In the genomic region with DNA sequence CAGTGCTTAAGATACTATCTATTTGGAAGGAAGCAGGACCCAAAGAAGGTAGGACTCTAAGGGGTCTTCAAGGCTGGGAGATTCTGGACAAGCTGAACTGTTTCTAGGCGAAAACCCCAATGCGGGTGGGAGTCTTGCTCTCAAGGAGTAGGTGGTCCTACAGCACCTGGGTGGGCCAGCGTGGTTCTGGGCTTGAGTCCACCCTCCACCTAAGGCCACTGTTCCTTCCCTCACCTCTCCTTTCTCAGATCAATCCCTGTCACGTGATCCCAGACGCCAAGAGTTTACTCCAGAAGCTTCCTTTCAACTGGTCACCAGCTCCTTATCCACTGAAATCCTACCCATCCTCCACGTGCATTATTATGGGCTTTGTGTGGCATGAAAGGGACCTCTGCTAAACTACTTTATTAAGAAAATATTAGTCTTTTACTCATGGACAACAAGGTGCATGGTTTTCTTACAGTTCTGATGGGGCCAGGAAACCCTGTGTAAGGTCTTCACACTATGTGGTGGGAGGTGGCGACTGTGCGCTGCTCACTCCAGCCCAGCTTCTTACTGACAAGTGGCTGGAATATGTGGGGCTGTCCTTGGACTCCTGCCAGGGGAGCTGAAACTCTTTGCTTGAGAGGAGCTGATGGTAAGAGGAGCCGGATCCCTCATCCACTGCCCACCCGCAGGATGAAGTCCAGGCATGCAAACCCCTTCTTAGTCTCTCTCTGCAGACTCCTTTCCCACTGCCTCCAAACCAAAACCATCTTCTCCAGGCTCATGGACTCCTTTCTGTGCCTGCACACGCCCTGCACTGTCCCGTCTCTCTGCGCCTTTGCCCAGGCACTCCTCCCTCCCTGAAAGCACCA, we compare ENCODE assay signal across 8 cellular contexts. TPM values are rescaled to one million over a fixed set of nuclear protein-coding genes. Genes with fewer than 3 reads are reported as not detected.
DNase-seq lines count a peak whose midpoint lies in the region; ATAC-seq, FAIRE-seq and TF ChIP-seq lines count a peak whose summit lies in the region.

No MANE protein-coding gene starts in this region.

- H3K27me3 Mint-ChIP-seq in activated T-cell treated with anti-CD3 and anti-CD28 coated beads, Interleukin-2, amount 50 U/mL, for 24 hours, result no peaks in the 10 kb centered on the region

- H3K9me3 ChIP-seq in H1 (ENCODE audit: insufficient read depth in 2 of 2, low read depth in 1 of 2, low read length in 1 of 2), result no peaks in the 10 kb centered on the region
- no peaks in the 10 kb centered on the region for H3K9me3 ChIP-seq in upper lobe of left lung

- H3K23ac ChIP-seq in H1 (ENCODE audit: insufficient read length), result no peak overlapping the region

- WGBS in H1 (ENCODE audit: extremely low coverage in 1 of 2, insufficient coverage in 1 of 2, insufficient read length in 1 of 2, insufficient replicate concordance in 2 of 2, low coverage in 1 of 2, low lambda C conversion rate in 2 of 2, missing lambda C conversion rate in 1 of 2), 2 experiments, result 89% methylated on average over 11 of the region's 13 CpGs; no CpG with 5 or more reads in 1 of the 2 experiments
- 37 to 45% methylated on average over 13 of the region's 13 CpGs for WGBS in upper lobe of left lung, 2 donors

- 0 out of 2 replicates have a peak, but pooled peaks cover 4% of the 10 kb centered on the region for H3K23me2 ChIP-seq in H1 (ENCODE audit: low read depth, low read length)

- peaks cover 57% of the 10 kb centered on the region for H3K36me3 Mint-ChIP-seq in activated T-cell treated with anti-CD3 and anti-CD28 coated beads, Interleukin-2, amount 50 U/mL, for 24 hours (ENCODE audit: low read depth)

- H3K36me3 ChIP-seq in H1 (ENCODE audit: control insufficient read depth in 2 of 4, insufficient read depth in 4 of 4, low read length in 3 of 4) (peaks cover 5 to 18% (median 14%) of the 10 kb centered on the region in 4 experiments; a peak in 5 of 8 replicates), upper lobe of left lung (peaks cover 30 to 34% (median 31%) of the 10 kb centered on the region in 4 donors)

- no peak overlapping the region for H3K14ac ChIP-seq in H1 (ENCODE audit: insufficient read length)

- peak overlapping the region; percentile 13 to 84; a peak in 2 of 4 replicates for H3K4me2 ChIP-seq in H1 (ENCODE audit: insufficient read depth in 1 of 2, low read depth in 2 of 2, low read length in 2 of 2)

- H3K4me1 ChIP-seq in H1 (replicated peaks in 1 of 4; ENCODE audit: control insufficient read depth in 3 of 4, insufficient read depth in 4 of 4, low read length in 3 of 4) (no peaks in the 10 kb centered on the region; a peak in 2 of 7 replicates), upper lobe of left lung (peaks cover 17 to 30% (median 22%) of the 10 kb centered on the region in 4 donors)

- no peak overlapping the region for H3K27ac ChIP-seq in H1 (ENCODE audit: low read depth, low read length)
- peak overlapping the region; percentile 57 to 97 (median 89) for H3K27ac ChIP-seq in upper lobe of left lung

- no peak overlapping the region for H3K56ac ChIP-seq in H1 (replicated peaks; ENCODE audit: insufficient read length, low read depth, low read length)

- no peak overlapping the region for H2BK120ac ChIP-seq in H1 (replicated peaks; ENCODE audit: low read depth, low read length)

- H3K4me3 ChIP-seq in H1 (ENCODE audit: extremely low read depth in 1 of 4, insufficient read depth in 2 of 4, low read depth in 3 of 4, low read length in 4 of 4), result peak overlapping the region in 2 of 4 experiments; percentile 39 to 82; a peak in 2 of 8 replicates
- peak overlapping the region; percentile 64 to 92 (median 77) for H3K4me3 ChIP-seq in upper lobe of left lung

- no peak for FAIRE-seq in H1 (lab: Jason Lieb, UNC)

- peaks cover 0 to 3% (median under 1%) of the 10 kb centered on the region in 4 experiments; a peak in 2 of 7 replicates for H3K27me3 ChIP-seq in H1 (replicated peaks in 1 of 4; ENCODE audit: control insufficient read depth in 3 of 4, extremely low read depth in 1 of 4, insufficient read depth in 3 of 4, low read length in 3 of 4)
- no peaks in the 10 kb centered on the region for H3K27me3 ChIP-seq in upper lobe of left lung

- TF ChIP-seq EP300 in H1 (IDR thresholded peaks at IDR 0.05; ENCODE audit: borderline replicate concordance in 1 of 2, low read depth in 2 of 2, low read length in 2 of 2) (no peak), upper lobe of left lung (IDR thresholded peaks at IDR 0.05) (no peak)

- no peak overlapping the region for H3K4ac ChIP-seq in H1 (replicated peaks; ENCODE audit: insufficient read length, low read depth, low read length)

- peak in 1 of 2 donors; percentile 42 for ATAC-seq in upper lobe of left lung (ENCODE audit: low FRiP score in 2 of 2)

- H3K9me3 Mint-ChIP-seq in activated T-cell treated with anti-CD3 and anti-CD28 coated beads, Interleukin-2, amount 50 U/mL, for 24 hours, result no peaks in the 10 kb centered on the region

- peaks cover 3 to 6% of the 10 kb centered on the region in 2 experiments for H4K20me1 ChIP-seq in H1 (replicated peaks in 1 of 2; ENCODE audit: control insufficient read depth in 1 of 2, insufficient read depth in 2 of 2, low read length in 2 of 2)

- H2BK15ac ChIP-seq in H1 (ENCODE audit: low read length), result no peak overlapping the region

- CTCF ChIA-PET in H1 (lab: Charles Lee; ENCODE audit: partially characterized antibody), result interaction anchor here (0.5 to 2.3 kb wide), 17 partner anchors 9 to 417 kb away, joined by 3 to 12 read pairs (median 3); no protein-coding TSS in a partner anchor

- H4K8ac ChIP-seq in H1 (ENCODE audit: extremely low read depth, insufficient read depth, low read length), result no peak overlapping the region

- TF ChIP-seq POLR2A in H1 (IDR thresholded peaks at IDR 0.05; ENCODE audit: control extremely low read depth in 1 of 2, low read depth in 2 of 2, low read length in 2 of 2) (no peak), upper lobe of left lung (IDR thresholded peaks at IDR 0.05) (no peak)

- TF ChIP-seq CTCF in H1 (IDR thresholded peaks at IDR 0.05; ENCODE audit: control extremely low read depth in 1 of 3, insufficient read depth in 1 of 3, low read depth in 1 of 3, low read length in 3 of 3) (no peak), upper lobe of left lung (IDR thresholded peaks at IDR 0.05) (no peak)

- H3K4me3 Mint-ChIP-seq in activated T-cell treated with anti-CD3 and anti-CD28 coated beads, Interleukin-2, amount 50 U/mL, for 24 hours, result peak overlapping the region; percentile 94

- H3K79me2 ChIP-seq in H1 (ENCODE audit: control insufficient read depth in 1 of 2, insufficient read depth in 2 of 2, low read length in 2 of 2), result peaks cover 0 to 12% of the 10 kb centered on the region in 2 experiments; a peak in 2 of 4 replicates

- H4K5ac ChIP-seq in H1 (ENCODE audit: insufficient read length, low read depth, low read length), result no peak overlapping the region

- POLR2A ChIA-PET in H1 (lab: Charles Lee; ENCODE audit: partially characterized antibody), result interaction anchor here (0.6 to 1.9 kb wide), 5 partner anchors 9 to 266 kb away, joined by 3 to 5 read pairs (median 3); no protein-coding TSS in a partner anchor

- no peak overlapping the region for H2AFZ ChIP-seq in H1 (ENCODE audit: low read length)

- no peak for TF ChIP-seq RAD21 in H1 (IDR thresholded peaks at IDR 0.05 in 1 of 2, conservative IDR thresholded peaks at IDR 0.05 in 1 of 2; ENCODE audit: low read depth in 2 of 2, low read length in 2 of 2)

- H2AK5ac ChIP-seq in H1 (ENCODE audit: low read depth, low read length), result no peak overlapping the region

- no peak overlapping the region for H3K9ac ChIP-seq in H1 (replicated peaks in 1 of 4; ENCODE audit: extremely low read depth in 1 of 4, low read depth in 3 of 4, low read length in 3 of 4)

- peaks cover 39% of the 10 kb centered on the region for H3K4me1 Mint-ChIP-seq in activated T-cell treated with anti-CD3 and anti-CD28 coated beads, Interleukin-2, amount 50 U/mL, for 24 hours (ENCODE audit: low read depth)

- H4K91ac ChIP-seq in H1 (replicated peaks; ENCODE audit: insufficient read length, low read length), result no peak overlapping the region

- no peak overlapping the region for H3K18ac ChIP-seq in H1 (ENCODE audit: extremely low read depth, low read length)

- H2BK20ac ChIP-seq in H1 (ENCODE audit: low read length), result no peak overlapping the region

- no peak overlapping the region for H2BK12ac ChIP-seq in H1 (ENCODE audit: low read depth, low read length)

- peak overlapping the region; percentile 96 for H3K27ac Mint-ChIP-seq in activated T-cell treated with anti-CD3 and anti-CD28 coated beads, Interleukin-2, amount 50 U/mL, for 24 hours

- H2BK5ac ChIP-seq in H1 (ENCODE audit: low read depth, low read length), result no peak overlapping the region

- no peaks in the 10 kb centered on the region; the same call in 1 of the 2 replicates for H3K79me1 ChIP-seq in H1 (ENCODE audit: low read depth, low read length)

- DNase-seq in activated T-cell treated with anti-CD3 and anti-CD28 coated beads, Interleukin-2, amount 50 U/mL, for 24 hours, result no peak
- DNase-seq in activated T-cell treated with anti-CD3 and anti-CD28 coated beads for 4 hours (no peak), RPMI7951 (ENCODE audit: low read depth) (peak; percentile 78), H1 (ENCODE audit: low read depth in 1 of 2, low spot score in 2 of 2) (no peak), mucosa of gallbladder (ENCODE audit: low spot score) (peak; percentile 58), upper lobe of left lung (peak in 1 of 2 donors; percentile 59), activated gamma-delta T cell treated with Interleukin-2 at 50 U/mL for 16 hours (no peak)
- DNase-seq in effector CD4-positive, alpha-beta T cell, result no peak

RNA-seq across cellular contexts. Expression of gene ZNF746, which starts 1.6 kb away (rescaled TPM):
- total RNA-seq in RPMI7951 (2014; rRNA removed; shearing (Covaris generic)), result 7.0 and 8.7 TPM in 2 replicates
- total RNA-seq in H1 (2021; fragmentation: NEBNext Ultra II Directional; extraction: Animal tissue kit (Norgen Biotek cat#: 25700)), result 15.4 and 15.6 TPM in 2 replicates
- 7.5 and 9.1 TPM in 2 replicates for polyA plus RNA-seq in H1 (2011; rRNA removed)
- polyA plus RNA-seq in H1 (2011; cell fraction: cytosol; rRNA removed), result 6.8 TPM
- polyA plus RNA-seq in H1 (2011; cell fraction: nucleus; rRNA removed), result 14.0 TPM
- polyA plus RNA-seq in H1 (2012, experiment 1 of 2), result 8.4 to 12.7 TPM (median 10.6 TPM) in 4 replicates
- 9.8 TPM for polyA plus RNA-seq in H1 (2012, experiment 2 of 2)
- 8.0 TPM for polyA plus RNA-seq in H1 (2013, experiment 1 of 2)
- 7.6 TPM for polyA plus RNA-seq in H1 (2013, experiment 2 of 2)
- 7.2 and 11.5 TPM in 2 replicates for polyA minus RNA-seq in H1 (2011; rRNA and poly(A)+ RNA removed)
- polyA minus RNA-seq in H1 (2011; cell fraction: cytosol; rRNA and poly(A)+ RNA removed), result 11.9 TPM
- 14.7 TPM for polyA minus RNA-seq in H1 (2011; cell fraction: nucleus; rRNA and poly(A)+ RNA removed)
- 20.0 TPM for total RNA-seq in mucosa of gallbladder
- 10 to 100 TPM; 19.4 to 54.5 (median 25.2) TPM for total RNA-seq in upper lobe of left lung

RNA-seq across cellular contexts. Expression of gene ZNF777, which starts 35.2 kb away (rescaled TPM):
- 4.4 and 5.8 TPM in 2 replicates for total RNA-seq in RPMI7951 (2014; rRNA removed; shearing (Covaris generic))
- 10.1 and 11.2 TPM in 2 replicates for total RNA-seq in H1 (2021; fragmentation: NEBNext Ultra II Directional; extraction: Animal tissue kit (Norgen Biotek cat#: 25700))
- polyA plus RNA-seq in H1 (2011; rRNA removed), result 8.0 and 9.4 TPM in 2 replicates
- 7.3 TPM for polyA plus RNA-seq in H1 (2011; cell fraction: cytosol; rRNA removed)
- polyA plus RNA-seq in H1 (2011; cell fraction: nucleus; rRNA removed), result 6.9 TPM
- 5.7 to 11.4 TPM (median 9.2 TPM) in 4 replicates for polyA plus RNA-seq in H1 (2012, experiment 1 of 2)
- 6.2 TPM for polyA plus RNA-seq in H1 (2012, experiment 2 of 2)
- 6.5 TPM for polyA plus RNA-seq in H1 (2013, experiment 1 of 2)
- 6.1 TPM for polyA plus RNA-seq in H1 (2013, experiment 2 of 2)
- polyA minus RNA-seq in H1 (2011; rRNA and poly(A)+ RNA removed), result 4.1 and 4.3 TPM in 2 replicates
- 9.1 TPM for polyA minus RNA-seq in H1 (2011; cell fraction: cytosol; rRNA and poly(A)+ RNA removed)
- polyA minus RNA-seq in H1 (2011; cell fraction: nucleus; rRNA and poly(A)+ RNA removed), result 4.5 TPM
- total RNA-seq in mucosa of gallbladder, result 13.7 TPM
- 10 to 100 TPM in 4 of 6 donors, 1 to 10 TPM in 2; 9.3 to 16.0 (median 10.8) TPM for total RNA-seq in upper lobe of left lung

Comparison
In these comparisons a context has a peak if more than half of its experiments do, and no peak if none do; other contexts are left out.
1. DNase-seq: peak in RPMI7951 (single experiment) and mucosa of gallbladder (single experiment); none in activated T-cell treated with anti-CD3 and anti-CD28 coated beads, Interleukin-2, amount 50 U/mL, for 24 hours (single experiment), activated T-cell treated with anti-CD3 and anti-CD28 coated beads for 4 hours (single experiment), H1 (0 of 2), activated gamma-delta T cell treated with Interleukin-2 at 50 U/mL for 16 hours (single experiment) and effector CD4-positive, alpha-beta T cell (single experiment).